Comparison of ENCODE assay signal across 8 cellular contexts in genomic region chr22:41833369-41834004, GRCh38. TPM values are rescaled to one million over a fixed set of nuclear protein-coding genes. Genes with fewer than 3 reads are reported as not detected.
A peak's percentile ranks its signal among the peaks of the same experiment; 100 is the strongest.
DNase-seq lines count a peak whose midpoint lies in the region; ATAC-seq, FAIRE-seq and TF ChIP-seq lines count a peak whose summit lies in the region.

No MANE protein-coding gene starts in this region.

- no TSS peak for BruUV-seq in PC-9 (replicated peaks; lab: Mats Ljungman, UMichigan)

- H3K9me3 ChIP-seq in PC-9 (ENCODE audit: insufficient read depth, low read depth) (no peaks in the 10 kb centered on the region), cardiac muscle cell (ENCODE audit: low read depth) (no peaks in the 10 kb centered on the region), parathyroid adenoma (ENCODE audit: control insufficient read depth, low read length) (no peaks in the 10 kb centered on the region)

- POLR2A ChIA-PET in PC-9 (lab: Charles Lee; ENCODE audit: unreplicated experiment), result interaction anchor here (0.5 to 1.0 kb wide), 5 partner anchors 11 to 136 kb away, joined by 3 to 9 read pairs (median 4); partner anchors contain the start of gene CENPM

- H3K4me1 ChIP-seq in PC-9 (replicated peaks; ENCODE audit: insufficient read depth) (peaks cover 28% of the 10 kb centered on the region), cardiac muscle cell (ENCODE audit: low read depth) (peaks cover 26% of the 10 kb centered on the region), parathyroid adenoma (peaks cover 2% of the 10 kb centered on the region)

- DNase-seq in GM12865 (ENCODE audit: low read depth) (peak; percentile 61), HFFc6 (no peak), PC-9 (peak in 1 of 2 experiments; percentile 33), cardiac muscle cell (ENCODE audit: low read depth in 1 of 2, low spot score in 1 of 2) (peak; percentile 23 to 64), NCI-H2196 treated with DMSO at 0.1 percent for 48 hours (lab: John Stamatoyannopoulos, UW; ENCODE audit: unreplicated experiment) (no peak), D721Med (ENCODE audit: insufficient read length, low spot score) (no peak)
- DNase-seq in activated naive CD4-positive, alpha-beta T cell treated with anti-CD3 and anti-CD28 coated beads, Interleukin-2, amount 50 U/mL, for 72 hours (ENCODE audit: low spot score in 2 of 2), result peak; percentile 47 to 78

- intact Hi-C loops in PC-9 (cut with micrococcal nuclease; ENCODE audit: unreplicated experiment), result no loop called here

- H3K9ac ChIP-seq in parathyroid adenoma, result no peak overlapping the region

- peak overlapping the region; percentile 94 for H3K4me3 Mint-ChIP-seq in HFFc6

- TF ChIP-seq CTCF in GM12865 (IDR thresholded peaks at IDR 0.05; ENCODE audit: insufficient read depth, low read depth, low read length, missing control alignments) (no peak), HFFc6 (IDR thresholded peaks at IDR 0.05) (0 out of 2 replicates have a peak, but pooled peaks have one; percentile 21), PC-9 (conservative IDR thresholded peaks at IDR 0.05) (no peak), cardiac muscle cell (IDR thresholded peaks at IDR 0.05; ENCODE audit: low read depth, low read length) (no peak), parathyroid adenoma (IDR thresholded peaks at IDR 0.05) (no peak), D721Med (IDR thresholded peaks at IDR 0.05; ENCODE audit: insufficient read depth, missing control alignments) (no peak)

- H3K27ac ChIP-seq in PC-9 (peak overlapping the region; percentile 71), cardiac muscle cell (peak overlapping the region; percentile 96), parathyroid adenoma (peak overlapping the region; percentile 58)

- peaks cover 7% of the 10 kb centered on the region; the same call in 1 of the 2 replicates for H4K20me1 ChIP-seq in PC-9 (ENCODE audit: insufficient read depth)

- H3K79me2 ChIP-seq in PC-9 (ENCODE audit: low read depth) (peaks cover 65% of the 10 kb centered on the region), parathyroid adenoma (no peaks in the 10 kb centered on the region)

- H3K4me2 ChIP-seq in PC-9 (peak overlapping the region; percentile 97), parathyroid adenoma (ENCODE audit: low read length) (peak overlapping the region; percentile 95)

- peaks cover 11% of the 10 kb centered on the region for H3K36me3 Mint-ChIP-seq in HFFc6 (ENCODE audit: low read depth)
- peaks cover 26 to 64% of the 10 kb centered on the region in 2 donors for H3K36me3 Mint-ChIP-seq in activated naive CD4-positive, alpha-beta T cell treated with anti-CD3 and anti-CD28 coated beads, Interleukin-2, amount 50 U/mL, for 72 hours

- peak overlapping the region; percentile 70 for H3K27ac Mint-ChIP-seq in HFFc6
- H3K27ac Mint-ChIP-seq in activated naive CD4-positive, alpha-beta T cell treated with anti-CD3 and anti-CD28 coated beads, Interleukin-2, amount 50 U/mL, for 72 hours, result peak overlapping the region; percentile 97 to 98

- CTCF ChIA-PET in PC-9 (lab: Charles Lee), result interaction anchor here (0.6 to 1.3 kb wide), 2 partner anchors 22 to 87 kb away, joined by 5 read pairs; no protein-coding TSS in a partner anchor

- H3F3A ChIP-seq in PC-9 (ENCODE audit: insufficient read depth, low read depth), result peaks cover 20% of the 10 kb centered on the region; the same call in 1 of the 2 replicates

- peaks cover 31% of the 10 kb centered on the region for H3K36me3 ChIP-seq in PC-9 (ENCODE audit: low read depth)
- H3K36me3 ChIP-seq in cardiac muscle cell, result peaks cover 5% of the 10 kb centered on the region
- no peaks in the 10 kb centered on the region for H3K36me3 ChIP-seq in parathyroid adenoma (ENCODE audit: control insufficient read depth, insufficient read depth, low read length)

- H2AFZ ChIP-seq in PC-9 (peak overlapping the region; percentile 75), parathyroid adenoma (peak overlapping the region; percentile 68)

- no peak for FAIRE-seq in D721Med (lab: Jason Lieb, UNC)

- H3K27me3 Mint-ChIP-seq in HFFc6 (ENCODE audit: insufficient read depth), result no peaks in the 10 kb centered on the region; the same call in 1 of the 2 replicates

- no peaks in the 10 kb centered on the region for H3K9me2 ChIP-seq in PC-9 (ENCODE audit: insufficient read depth)

- no peaks in the 10 kb centered on the region for H3K9me3 Mint-ChIP-seq in HFFc6
- H3K9me3 Mint-ChIP-seq in activated naive CD4-positive, alpha-beta T cell treated with anti-CD3 and anti-CD28 coated beads, Interleukin-2, amount 50 U/mL, for 72 hours, result peaks cover 0 to 6% of the 10 kb centered on the region in 2 donors

- peaks cover 25% of the 10 kb centered on the region for H3K4me1 Mint-ChIP-seq in HFFc6 (ENCODE audit: low read depth)

- peak; percentile 10 to 32 for ATAC-seq in activated naive CD4-positive, alpha-beta T cell treated with anti-CD3 and anti-CD28 coated beads, Interleukin-2, amount 50 U/mL, for 72 hours

- H3K27me3 ChIP-seq in PC-9 (ENCODE audit: insufficient read depth, low read depth) (no peaks in the 10 kb centered on the region), cardiac muscle cell (no peaks in the 10 kb centered on the region), parathyroid adenoma (ENCODE audit: control insufficient read depth, insufficient read depth, low read length) (no peaks in the 10 kb centered on the region)

- H3K4me3 ChIP-seq in GM12865 (ENCODE audit: low read depth, low read length), result peak overlapping the region; percentile 73
- H3K4me3 ChIP-seq in PC-9, result peak overlapping the region; percentile 71
- H3K4me3 ChIP-seq in cardiac muscle cell, result peak overlapping the region; percentile 65
- H3K4me3 ChIP-seq in parathyroid adenoma (ENCODE audit: low read depth, low read length), result peak overlapping the region; percentile 76

RNA-seq across cellular contexts. Expression of gene SREBF2, which starts 0.6 kb away (rescaled TPM):
- 10 to 100 TPM; 29.3 to 42.1 (median 37.6) TPM for total RNA-seq in HFFc6 (2021; fragmentation: NEBNext Ultra II Directional; extraction: Animal tissue kit (Norgen Biotek cat#: 25700))
- total RNA-seq in PC-9 (2021) (163 and 196 TPM in 2 replicates), cardiac muscle cell (259 and 273 TPM in 2 replicates)
- total RNA-seq in activated naive CD4-positive, alpha-beta T cell treated with anti-CD3 and anti-CD28 coated beads, Interleukin-2, amount 50 U/mL, for 72 hours, result 100 to 1,000 TPM; 162 to 163 TPM
- polyA plus RNA-seq in cardiac muscle cell, result 225 and 238 TPM in 2 replicates

RNA-seq across cellular contexts. Expression of gene CCDC134, which starts 33.0 kb away (rescaled TPM):
- 10 to 100 TPM in 2 of 6 experiments, 1 to 10 TPM in 4; 8.9 to 10.4 (median 9.1) TPM for total RNA-seq in HFFc6 (2021; fragmentation: NEBNext Ultra II Directional; extraction: Animal tissue kit (Norgen Biotek cat#: 25700))
- total RNA-seq in PC-9 (2021), result 29.0 and 33.3 TPM in 2 replicates
- 10 to 100 TPM; 16.7 to 31.7 TPM for total RNA-seq in activated naive CD4-positive, alpha-beta T cell treated with anti-CD3 and anti-CD28 coated beads, Interleukin-2, amount 50 U/mL, for 72 hours
- total RNA-seq in cardiac muscle cell, result 14.8 and 19.3 TPM in 2 replicates
- polyA plus RNA-seq in cardiac muscle cell, result 10.3 and 11.5 TPM in 2 replicates

Comparison
In these comparisons a context has a peak if more than half of its experiments do, and no peak if none do; other contexts are left out.
1. DNase-seq: peak in GM12865 (single experiment), activated naive CD4-positive, alpha-beta T cell treated with anti-CD3 and anti-CD28 coated beads, Interleukin-2, amount 50 U/mL, for 72 hours (2 of 2) and cardiac muscle cell (2 of 2); none in HFFc6 (single experiment), NCI-H2196 treated with DMSO at 0.1 percent for 48 hours (single experiment) and D721Med (single experiment).
2. Peak in every context shown above with its lines, with median percentiles within 50 percentile points of each other: H3K4me3 ChIP-seq and H3K27ac ChIP-seq.